ENCODE assay signal across 1 cellular context in genomic region chr3:46968783-46969428, GRCh38.
TF ChIP-seq lines count a peak whose summit lies in the region.

No MANE protein-coding gene starts in this region.

TF ChIP-seq in GM23338, 12 proteins besides CTCF, POLR2A, EP300 and RAD21 (continued from another document):
- TF ChIP-seq ZNF462 (CRISPR knock-in tag; IDR thresholded peaks at IDR 0.05) (no peak), STAT1 (IDR thresholded peaks at IDR 0.05; ENCODE audit: unreplicated experiment) (no peak), REST (IDR thresholded peaks at IDR 0.05; ENCODE audit: unreplicated experiment) (no peak), EZH2phosphoT487 (IDR thresholded peaks at IDR 0.05; ENCODE audit: unreplicated experiment) (no peak), ZNF331 (CRISPR knock-in tag; IDR thresholded peaks at IDR 0.05; ENCODE audit: low read depth) (no peak), ZNF114 (CRISPR knock-in tag; IDR thresholded peaks at IDR 0.05) (no peak), POLR2AphosphoS5 (IDR thresholded peaks at IDR 0.05; ENCODE audit: low read depth) (no peak), JUNB (IDR thresholded peaks at IDR 0.05; ENCODE audit: unreplicated experiment) (no peak), CREB1 (CRISPR knock-in tag; IDR thresholded peaks at IDR 0.05; ENCODE audit: low read depth) (no peak)
